In genomic region chr5:6377582-6378127, GRCh38 we compare ENCODE assay signal across 8 cellular contexts. TPM values are rescaled to one million over a fixed set of nuclear protein-coding genes. Genes with fewer than 3 reads are reported as not detected.
A peak's percentile ranks its signal among the peaks of the same experiment; 100 is the strongest.
DNase-seq lines count a peak whose midpoint lies in the region; ATAC-seq and TF ChIP-seq lines count a peak whose summit lies in the region.

No MANE protein-coding gene starts in this region.

- H3K9me3 ChIP-seq in heart left ventricle (no peaks in the 10 kb centered on the region), skeletal muscle satellite cell (replicated peaks; ENCODE audit: low read length) (no peaks in the 10 kb centered on the region)

- H3K9ac ChIP-seq in skeletal muscle satellite cell (ENCODE audit: low read depth, low read length), result peak overlapping the region; percentile 97

- TF ChIP-seq CTCF in 22Rv1 (IDR thresholded peaks at IDR 0.05) (no peak), heart left ventricle (IDR thresholded peaks at IDR 0.05) (no peak)

- POLR2A ChIA-PET in activated CD4-positive, alpha-beta memory T cell treated with anti-CD3 and anti-CD28 coated beads, Interleukin-2, amount 10 ng/mL, durations not matched to agents 7 days and 5 days (lab: Charles Lee), result interaction anchor here (1.0 to 2.4 kb wide), 8 partner anchors 8 to 883 kb away, joined by 3 to 16 read pairs (median 6); partner anchors contain the start of genes NSUN2 and SRD5A1

- H3K4me3 Mint-ChIP-seq in activated CD4-positive, alpha-beta memory T cell treated with anti-CD3 and anti-CD28 coated beads, Interleukin-2, amount 10 ng/mL, durations not matched to agents 7 days and 5 days, result peak overlapping the region; percentile 94

- CTCF ChIA-PET in activated CD4-positive, alpha-beta memory T cell treated with anti-CD3 and anti-CD28 coated beads, Interleukin-2, amount 10 ng/mL, durations not matched to agents 7 days and 5 days (lab: Charles Lee), result interaction anchor here (1.0 to 1.4 kb wide), 3 partner anchors 9 to 19 kb away, joined by 3 to 5 read pairs (median 4); no protein-coding TSS in a partner anchor

- peak; percentile 22 for ATAC-seq in GM18909 (IDR thresholded peaks at IDR 0.05; ENCODE audit: poor library complexity, unreplicated experiment)
- ATAC-seq in HG03442 (IDR thresholded peaks at IDR 0.05; ENCODE audit: unreplicated experiment), result peak; percentile 12
- ATAC-seq in heart left ventricle, result peak in 3 of 4 donors; percentile 8 to 27 (median 17)

- DNase-seq in activated CD4-positive, alpha-beta memory T cell treated with anti-CD3 and anti-CD28 coated beads, Interleukin-2, amount 10 ng/mL, durations not matched to agents 7 days and 5 days, result no peak
- DNase-seq in heart left ventricle, result no peak
- DNase-seq in kidney glomerular epithelial cell (lab: John Stamatoyannopoulos, UW), result no peak
- DNase-seq in DMS53 treated with DMSO at 0.1 percent for 48 hours (lab: John Stamatoyannopoulos, UW; ENCODE audit: unreplicated experiment), result no peak

- H3K36me3 ChIP-seq in heart left ventricle, result peaks cover 0 to 46% (median 43%) of the 10 kb centered on the region in 9 donors
- peaks cover 46% of the 10 kb centered on the region for H3K36me3 ChIP-seq in skeletal muscle satellite cell (ENCODE audit: insufficient read depth, low read length)

- peak overlapping the region; percentile 93 for H3K27ac Mint-ChIP-seq in activated CD4-positive, alpha-beta memory T cell treated with anti-CD3 and anti-CD28 coated beads, Interleukin-2, amount 10 ng/mL, durations not matched to agents 7 days and 5 days

- peaks cover 50% of the 10 kb centered on the region for H3K4me1 Mint-ChIP-seq in activated CD4-positive, alpha-beta memory T cell treated with anti-CD3 and anti-CD28 coated beads, Interleukin-2, amount 10 ng/mL, durations not matched to agents 7 days and 5 days

- H3K4me3 ChIP-seq in heart left ventricle (peak overlapping the region; percentile 64 to 99 (median 98)), skeletal muscle satellite cell (ENCODE audit: low read length) (peak overlapping the region; percentile 80)

- peaks cover 50% of the 10 kb centered on the region for H3K36me3 Mint-ChIP-seq in activated CD4-positive, alpha-beta memory T cell treated with anti-CD3 and anti-CD28 coated beads, Interleukin-2, amount 10 ng/mL, durations not matched to agents 7 days and 5 days (ENCODE audit: low read depth)

- 17 to 21% (median 18%) methylated on average over 10 to 11 of the region's 11 CpGs for WGBS in heart left ventricle, 4 donors

- H3K27me3 Mint-ChIP-seq in activated CD4-positive, alpha-beta memory T cell treated with anti-CD3 and anti-CD28 coated beads, Interleukin-2, amount 10 ng/mL, durations not matched to agents 7 days and 5 days, result peaks cover 4% of the 10 kb centered on the region

- H3K27me3 ChIP-seq in heart left ventricle, result peaks cover 0 to 3% (median 0%) of the 10 kb centered on the region in 9 donors
- H3K27me3 ChIP-seq in skeletal muscle satellite cell (ENCODE audit: control insufficient read depth, insufficient read depth, low read length), result no peaks in the 10 kb centered on the region

- intact Hi-C loops in heart left ventricle (cut with DNase I), result loop anchor here in 8 of 10 donors (2.0 to 10.0 kb wide), 15 partner anchors 53 to 955 kb away; partner anchors contain the start of genes UBE2QL1 (in 3 of the 8), TENT4A (in 2 of the 8), ICE1 (in 1 of the 8) and NSUN2 (in 1 of the 8)

- peak overlapping the region; percentile 58 for H3K27ac ChIP-seq in 22Rv1
- peak overlapping the region; percentile 60 to 95 (median 91) for H3K27ac ChIP-seq in heart left ventricle

- H3K4me2 ChIP-seq in skeletal muscle satellite cell (ENCODE audit: low read length), result peak overlapping the region; percentile 90

- no peak for TF ChIP-seq POLR2A in heart left ventricle (IDR thresholded peaks at IDR 0.05)

- H3K4me1 ChIP-seq in heart left ventricle, result peaks cover 0 to 27% (median 16%) of the 10 kb centered on the region in 12 donors
- peaks cover 6% of the 10 kb centered on the region for H3K4me1 ChIP-seq in skeletal muscle satellite cell (ENCODE audit: control insufficient read depth, insufficient read depth, low read length)

- H3K9me3 Mint-ChIP-seq in activated CD4-positive, alpha-beta memory T cell treated with anti-CD3 and anti-CD28 coated beads, Interleukin-2, amount 10 ng/mL, durations not matched to agents 7 days and 5 days, result no peaks in the 10 kb centered on the region

RNA-seq across cellular contexts. Expression of gene MED10, which starts 0.7 kb away (rescaled TPM):
- 10 to 100 TPM; 50.1 to 52.9 TPM for total RNA-seq in activated CD4-positive, alpha-beta memory T cell treated with anti-CD3 and anti-CD28 coated beads, Interleukin-2, amount 10 ng/mL, durations not matched to agents 7 days and 5 days
- total RNA-seq in heart left ventricle, result 10 to 100 TPM; 13.2 to 30.7 (median 23.1) TPM
- 10 to 100 TPM; 23.9 to 51.9 TPM for polyA plus RNA-seq in heart left ventricle
- total RNA-seq in skeletal muscle satellite cell (2012; rRNA removed), result 8.3 and 9.6 TPM in 2 replicates
